In the genomic region with DNA sequence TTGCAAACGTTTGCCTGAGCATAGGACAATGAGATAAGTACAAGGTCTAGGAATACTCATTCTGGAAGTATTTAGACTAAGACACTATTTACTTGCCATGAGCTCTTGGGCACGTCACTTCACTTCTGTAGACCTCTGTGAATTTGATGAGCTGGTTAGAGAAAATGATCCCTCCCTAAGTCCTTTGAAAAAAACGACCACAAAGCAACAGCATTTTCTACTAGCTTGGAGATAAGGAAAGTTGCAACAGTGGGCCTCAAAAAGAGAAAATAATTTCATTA, we compare ENCODE assay signal across 11 cellular contexts. TPM values are rescaled to one million over a fixed set of nuclear protein-coding genes. Genes with fewer than 3 reads are reported as not detected.
A peak's percentile ranks its signal among the peaks of the same experiment; 100 is the strongest.
DNase-seq lines count a peak whose midpoint lies in the region; ATAC-seq and TF ChIP-seq lines count a peak whose summit lies in the region.
"Had no signal": no experiment of that assay in that cellular context is flagged by ENCODE, and none has a peak within 500 bp of the region (broad histone marks: within the 10 kb centered on the region; RNA-seq: fewer than 3 reads in every experiment).

No MANE protein-coding gene starts in this region.

- peaks cover 4% of the 10 kb centered on the region; the same call in 1 of the 2 replicates for H3K9me3 ChIP-seq in AG04450 (ENCODE audit: control insufficient read depth, insufficient read depth, low read length)
- no peaks in the 10 kb centered on the region for H3K9me3 ChIP-seq in PC-3 (ENCODE audit: low read length)
- no peaks in the 10 kb centered on the region for H3K9me3 ChIP-seq in esophagus muscularis mucosa

- peaks cover 14% of the 10 kb centered on the region for H3K27me3 Mint-ChIP-seq in neural crest cell (ENCODE audit: low read depth)
- H3K27me3 Mint-ChIP-seq: central memory CD8-positive, alpha-beta T cell had no signal

- no peaks in the 10 kb centered on the region for H3K9me2 ChIP-seq in PC-3 (replicated peaks; ENCODE audit: low read length)

- BruUV-seq in PC-3 (replicated peaks; lab: Mats Ljungman, UMichigan): no TSS peak

- no peak overlapping the region for H3K27ac Mint-ChIP-seq in neural crest cell (ENCODE audit: unreplicated experiment)
- H3K27ac Mint-ChIP-seq: T-helper 1 cell treated with Interleukin-12 subunit alpha and Interleukin-12 subunit beta and Interleukin-4 antibody, amounts not matched to agents 30 μg/mL and 1 μg/mL, for 36 hours had no signal

- CTCF ChIA-PET in AG04450 (lab: Charles Lee) (interaction anchor here (0.6 to 2.8 kb wide), 21 partner anchors 8 to 312 kb away, joined by 3 to 20 read pairs (median 5); no protein-coding TSS in a partner anchor), PC-3 (lab: Charles Lee) (interaction anchor here (0.5 to 2.3 kb wide), 6 partner anchors 8 to 108 kb away, joined by 3 to 11 read pairs (median 4); no protein-coding TSS in a partner anchor)

- no peak for TF ChIP-seq CTCF in AG04450 (IDR thresholded peaks at IDR 0.05; ENCODE audit: low read depth, low read length)
- no peak for TF ChIP-seq CTCF in PC-3 (conservative IDR thresholded peaks at IDR 0.05; ENCODE audit: low read depth, low read length)
- TF ChIP-seq CTCF in esophagus muscularis mucosa (IDR thresholded peaks at IDR 0.05): no peak
- no peak for TF ChIP-seq CTCF in neural crest cell (conservative IDR thresholded peaks at IDR 0.05)

- intact Hi-C loops in PC-3 (cut with micrococcal nuclease) (loop anchor here (1.0 to 2.0 kb wide), 3 partner anchors 16 to 108 kb away; no protein-coding TSS in a partner anchor), esophagus muscularis mucosa (cut with DNase I) (loop anchor here (5.0 to 10.0 kb wide), 2 partner anchors 41 to 308 kb away; no protein-coding TSS in a partner anchor)

- WGBS in esophagus muscularis mucosa: 14% methylated on average over 3 of the region's 3 CpGs

- ATAC-seq in PC-3: peak; percentile 2; the same call in 1 of the 2 replicates
- ATAC-seq in GM18517 (IDR thresholded peaks at IDR 0.05; ENCODE audit: unreplicated experiment): no peak

- peaks cover 23% of the 10 kb centered on the region for H3K4me1 ChIP-seq in PC-3 (ENCODE audit: insufficient read depth, low read length)
- peaks cover 5 to 55% (median 42%) of the 10 kb centered on the region in 4 donors for H3K4me1 ChIP-seq in esophagus muscularis mucosa

- H3K4me1 Mint-ChIP-seq in neural crest cell: peaks cover 15% of the 10 kb centered on the region
- H3K4me1 Mint-ChIP-seq: central memory CD8-positive, alpha-beta T cell had no signal

- H3K9ac ChIP-seq in PC-3 (ENCODE audit: low read length): peak overlapping the region; percentile 98

- H3K27me3 ChIP-seq in AG04450 (ENCODE audit: control insufficient read depth, insufficient read depth, low read length) (no peaks in the 10 kb centered on the region), PC-3 (ENCODE audit: low read length) (no peaks in the 10 kb centered on the region), esophagus muscularis mucosa (no peaks in the 10 kb centered on the region)

- peaks cover 6% of the 10 kb centered on the region for H3F3A ChIP-seq in PC-3 (ENCODE audit: low read length, unreplicated experiment)

- H3K9me3 Mint-ChIP-seq in neural crest cell: no peaks in the 10 kb centered on the region
- H3K9me3 Mint-ChIP-seq: T-helper 1 cell treated with Interleukin-12 subunit alpha and Interleukin-12 subunit beta and Interleukin-4 antibody, amounts not matched to agents 30 μg/mL and 1 μg/mL, for 36 hours had no signal

- no peak for TF ChIP-seq POLR2A in esophagus muscularis mucosa (IDR thresholded peaks at IDR 0.05; ENCODE audit: low read depth)

- peak overlapping the region; percentile 96 for H3K4me3 Mint-ChIP-seq in neural crest cell

- H2AFZ ChIP-seq in PC-3 (ENCODE audit: low read length): peak overlapping the region; percentile 60; the same call in 1 of the 2 replicates

- no peak for DNase-seq in AG04450 (ENCODE audit: low read depth, low spot score)
- DNase-seq in PC-3: no peak
- no peak for DNase-seq in esophagus muscularis mucosa (ENCODE audit: extremely low spot score)
- DNase-seq in neural crest cell (ENCODE audit: low read depth, low spot score): no peak
- DNase-seq in activated T-cell treated with anti-CD3 and anti-CD28 coated beads for 4 hours: no peak
- no peak for DNase-seq in stimulated activated CD4-positive, alpha-beta T cell treated with anti-CD3 and anti-CD28 coated beads, Interleukin-4, amount 100 ng/mL, for 1 hour
- DNase-seq in cortex of kidney (lab: John Stamatoyannopoulos, UW): no peak
- DNase-seq: Kasumi-1 had no signal

- H4K20me1 ChIP-seq in PC-3 (ENCODE audit: low read length): no peaks in the 10 kb centered on the region

- H3K27ac ChIP-seq in AG04450 (ENCODE audit: low read depth, low read length): peak overlapping the region; percentile 89
- H3K27ac ChIP-seq in PC-3 (ENCODE audit: low read length): peak overlapping the region; percentile 92
- H3K27ac ChIP-seq in esophagus muscularis mucosa (replicated peaks in 1 of 4): peak overlapping the region; percentile 86 to 94 (median 90)

- POLR2A ChIA-PET in AG04450 (lab: Yijun Ruan, JAX) (interaction anchor here (0.9 to 3.0 kb wide), 9 partner anchors 8 to 108 kb away, joined by 3 to 28 read pairs (median 6); no protein-coding TSS in a partner anchor), PC-3 (lab: Charles Lee; ENCODE audit: unreplicated experiment) (interaction anchor here (0.6 to 1.7 kb wide), 6 partner anchors 17 to 181 kb away, joined by 3 to 48 read pairs (median 4); no protein-coding TSS in a partner anchor)

- H3K4me2 ChIP-seq in PC-3 (ENCODE audit: low read length): peak overlapping the region; percentile 81

- H3K36me3 ChIP-seq in PC-3 (ENCODE audit: low read depth, low read length): no peaks in the 10 kb centered on the region
- H3K36me3 ChIP-seq in esophagus muscularis mucosa: no peaks in the 10 kb centered on the region

- no peaks in the 10 kb centered on the region for H3K36me3 Mint-ChIP-seq in neural crest cell (ENCODE audit: low read depth)

- peak overlapping the region; percentile 90 for H3K4me3 ChIP-seq in AG04450 (ENCODE audit: low read depth, low read length)
- H3K4me3 ChIP-seq in PC-3 (ENCODE audit: low read length): peak overlapping the region; percentile 86
- peak overlapping the region; percentile 76 to 89 (median 83) for H3K4me3 ChIP-seq in esophagus muscularis mucosa

- no peak for TF ChIP-seq EP300 in esophagus muscularis mucosa (IDR thresholded peaks at IDR 0.05)

- H3K79me2 ChIP-seq in PC-3 (ENCODE audit: low read length): peaks cover 51% of the 10 kb centered on the region

RNA-seq across cellular contexts. Expression of a gene that starts 1.9 kb away (rescaled TPM):
- polyA plus RNA-seq in AG04450 (2011; rRNA removed): 40.8 and 51.4 TPM in 2 replicates
- polyA minus RNA-seq in AG04450 (2011; rRNA and poly(A)+ RNA removed): 80.2 and 81.8 TPM in 2 replicates
- total RNA-seq in PC-3 (2014; rRNA removed) (16.4 and 16.9 TPM in 2 replicates), esophagus muscularis mucosa (10 to 100 TPM; 11.4 to 28.8 (median 23.9) TPM), neural crest cell (0.27 and 0.40 TPM in 2 replicates)
